ENCODE assay signal across 8 cellular contexts in the genomic region with DNA sequence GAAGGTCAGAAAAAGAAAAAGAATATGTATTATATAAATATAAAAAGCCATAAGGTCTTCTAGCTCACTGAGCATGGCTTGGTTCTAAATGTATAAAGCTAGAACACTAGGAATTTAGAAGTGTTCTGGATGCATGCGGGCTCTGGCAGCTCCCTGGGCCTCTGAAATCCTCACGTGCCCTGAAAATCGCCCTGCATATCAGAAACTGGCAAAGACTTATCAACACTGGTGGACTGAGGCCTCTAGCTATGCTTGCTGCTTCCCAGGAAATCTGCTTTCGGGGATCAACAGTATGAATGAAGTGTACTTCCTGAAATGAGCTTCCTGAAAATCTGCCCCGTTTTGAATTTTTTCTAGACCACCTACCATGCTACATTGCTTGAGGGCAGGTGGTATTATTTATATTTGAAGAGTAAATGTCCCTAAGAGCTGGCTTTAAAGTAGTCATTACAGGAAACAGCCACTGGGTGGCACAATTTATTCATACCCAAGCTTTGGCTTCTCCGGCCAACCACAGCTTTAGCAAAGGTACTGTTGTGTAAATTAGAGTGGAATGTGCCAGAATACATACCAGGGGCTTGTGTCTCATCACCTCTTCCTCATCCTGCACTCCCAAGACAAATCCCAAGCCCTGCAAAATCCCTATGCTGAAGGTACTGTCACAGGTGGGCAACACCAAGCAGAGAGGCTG. TPM values are rescaled to one million over a fixed set of nuclear protein-coding genes. Genes with fewer than 3 reads are reported as not detected.
A peak's percentile ranks its signal among the peaks of the same experiment; 100 is the strongest.
DNase-seq lines count a peak whose midpoint lies in the region; ATAC-seq, FAIRE-seq and TF ChIP-seq lines count a peak whose summit lies in the region.

No MANE protein-coding gene starts in this region.

- H3K4me1 ChIP-seq in IMR-90 (ENCODE audit: control insufficient read depth, insufficient read depth, low read length) = peaks cover 4% of the 10 kb centered on the region
- no peaks in the 10 kb centered on the region for H3K4me1 ChIP-seq in K562 (replicated peaks in 1 of 2; ENCODE audit: control insufficient read depth in 2 of 2, insufficient read depth in 2 of 2, low read length in 2 of 2)

- TF ChIP-seq CTCF in IMR-90 (conservative IDR thresholded peaks at IDR 0.05; ENCODE audit: low read depth, low read length) (peak; percentile 83), K562 (IDR thresholded peaks at IDR 0.05 in 2 of 3, conservative IDR thresholded peaks at IDR 0.05 in 1 of 3; ENCODE audit: insufficient read depth in 2 of 3, low read depth in 1 of 3, low read length in 3 of 3) (peak; percentile 76 to 91 (median 82))

- no peak overlapping the region for H3K27ac ChIP-seq in IMR-90 (ENCODE audit: insufficient read depth, low read length)
- H3K27ac ChIP-seq in K562 (ENCODE audit: extremely low read depth, low read depth, low read length) = no peak overlapping the region

- CTCF ChIA-PET in IMR-90 (lab: Yijun Ruan, JAX) (interaction anchor here (0.5 to 4.0 kb wide), 12 partner anchors 9 to 656 kb away, joined by 3 to 66 read pairs (median 5); no protein-coding TSS in a partner anchor), K562 (lab: Yijun Ruan, JAX; ENCODE audit: low intra/inter-chr PET ratio) (interaction anchor here (0.7 to 3.9 kb wide), 5 partner anchors 14 to 656 kb away, joined by 3 to 50 read pairs (median 6); no protein-coding TSS in a partner anchor)

- H3K4me3 ChIP-seq in IMR-90 (ENCODE audit: insufficient read depth, low read depth, low read length) (no peak overlapping the region), K562 (no peak overlapping the region)

- no peak for TF ChIP-seq POLR2A in IMR-90 (IDR thresholded peaks at IDR 0.05; ENCODE audit: low read depth, low read length)
- TF ChIP-seq POLR2A in K562 (conservative IDR thresholded peaks at IDR 0.05) = no peak

- H4K20me1 ChIP-seq in IMR-90 (ENCODE audit: insufficient read depth, low read length) (peaks cover 13% of the 10 kb centered on the region; the same call in 1 of the 2 replicates), K562 (replicated peaks; ENCODE audit: control insufficient read depth, insufficient read depth, low read length) (no peaks in the 10 kb centered on the region)

- H3K4me2 ChIP-seq in IMR-90 (ENCODE audit: low read depth, low read length) = no peak overlapping the region
- H3K4me2 ChIP-seq in K562 (ENCODE audit: insufficient read depth, low read length) = no peak overlapping the region

- H3K9me1 ChIP-seq in IMR-90 (ENCODE audit: insufficient read depth, low read length) (no peaks in the 10 kb centered on the region; the same call in 1 of the 2 replicates), K562 (ENCODE audit: control insufficient read depth, insufficient read depth, low read length) (no peaks in the 10 kb centered on the region)

- H3K18ac ChIP-seq in IMR-90 (ENCODE audit: low read depth, low read length) = no peak overlapping the region

- POLR2A ChIA-PET in IMR-90 (lab: Charles Lee; ENCODE audit: unreplicated experiment) = interaction anchor here (0.6 kb wide), 1 partner anchor 189 kb away, joined by 3 read pairs; no protein-coding TSS in a partner anchor
- POLR2A ChIA-PET in K562 (lab: Yijun Ruan, JAX) = interaction anchor here (0.6 to 1.4 kb wide), 12 partner anchors 10 to 667 kb away, joined by 3 to 14 read pairs (median 3); partner anchors contain the start of genes CRTAP, GLB1, PDCD6IP and TMPPE

- no peak overlapping the region for H3K23ac ChIP-seq in IMR-90 (ENCODE audit: low read depth, low read length)

- DNase-seq in NCI-H1436 (lab: John Stamatoyannopoulos, UW) = peak; percentile 0
- no peak for DNase-seq in NCI-H1436 treated with DMSO at 0.1 percent for 48 hours (lab: John Stamatoyannopoulos, UW)
- DNase-seq in IMR-90 = peak; percentile 70
- DNase-seq in RCC 7860 (ENCODE audit: low spot score) = peak; percentile 41
- DNase-seq in K562 (ENCODE audit: extremely low read depth in 1 of 4, low spot score in 3 of 4) = peak; percentile 71 to 78 (median 74)
- peak; percentile 85 for DNase-seq in iPS-NIHi11 (ENCODE audit: low spot score)
- DNase-seq in stimulated activated CD4-positive, alpha-beta T cell treated with anti-CD3 and anti-CD28 coated beads, Interleukin-12 subunit alpha, Interleukin-12 subunit beta, amount 100 ng/mL, for 48 hours (ENCODE audit: low read depth in 2 of 3, low spot score in 1 of 3) = peak in 2 of 3 donors; percentile 15 to 37

- H2AFZ ChIP-seq in IMR-90 (replicated peaks; ENCODE audit: low read length, poor library complexity) = peak overlapping the region; percentile 62
- H2AFZ ChIP-seq in K562 (ENCODE audit: low read depth, low read length) = no peak overlapping the region

- H2BK120ac ChIP-seq in IMR-90 (ENCODE audit: low read depth, low read length) = no peak overlapping the region

- 50% methylated on average over 2 of the region's 6 CpGs; no CpG with 5 or more reads in 1 of the 2 experiments for WGBS in IMR-90 (ENCODE audit: extremely low coverage in 2 of 2, insufficient read length in 1 of 2), 2 experiments
- WGBS in K562 (ENCODE audit: insufficient coverage, low coverage, missing lambda C conversion rate) = 7% methylated on average over 6 of the region's 6 CpGs

- no peak overlapping the region for H4K91ac ChIP-seq in IMR-90 (ENCODE audit: insufficient read depth, low read depth, low read length)

- peaks cover 3 to 19% of the 10 kb centered on the region in 2 experiments; a peak in 3 of 4 replicates for H3K79me1 ChIP-seq in IMR-90 (ENCODE audit: low read depth in 1 of 2, low read length in 2 of 2)

- in situ Hi-C loops in IMR-90 (cut with MboI; ENCODE audit: low sequenced_read_pairs) = loop anchor here (5.0 to 10.0 kb wide), 2 partner anchors 241 to 653 kb away; no protein-coding TSS in a partner anchor
- in situ Hi-C loops in K562 (cut with MboI) = loop anchor here (5.0 kb wide), 2 partner anchors 241 to 656 kb away; no protein-coding TSS in a partner anchor

- peak; percentile 87 for ATAC-seq in GM21723 (IDR thresholded peaks at IDR 0.05; ENCODE audit: unreplicated experiment)
- ATAC-seq in IMR-90 (ENCODE audit: low read depth) = peak; percentile 83
- ATAC-seq in K562 = peak; percentile 94

- H3K4ac ChIP-seq in IMR-90 (ENCODE audit: low read depth, low read length) = no peak overlapping the region

- FAIRE-seq in RCC 7860 (lab: Jason Lieb, UNC) (peak; percentile 26), K562 (lab: Jason Lieb, UNC) (peak; percentile 88)

- H2BK20ac ChIP-seq in IMR-90 (ENCODE audit: low read depth, low read length) = no peak overlapping the region

- intact Hi-C loops in IMR-90 (cut with micrococcal nuclease) = loop anchor here (1.0 to 2.0 kb wide), 4 partner anchors 184 to 656 kb away; partner anchors contain the start of gene UBP1
- intact Hi-C loops in K562 (cut with micrococcal nuclease) = loop anchor here (1.0 to 10.0 kb wide), 6 partner anchors 121 to 656 kb away; partner anchors contain the start of gene CLASP2

- no peak overlapping the region for H3K14ac ChIP-seq in IMR-90 (replicated peaks; ENCODE audit: low read depth, low read length)

- peak; percentile 85 for TF ChIP-seq RAD21 in IMR-90 (IDR thresholded peaks at IDR 0.05; ENCODE audit: low read length)
- peak; percentile 85 to 92 for TF ChIP-seq RAD21 in K562 (CRISPR knock-in tag; conservative IDR thresholded peaks at IDR 0.05 in 1 of 2, IDR thresholded peaks at IDR 0.05 in 1 of 2)

- no peak overlapping the region for H2AK5ac ChIP-seq in IMR-90 (ENCODE audit: low read depth, low read length)

- no peak overlapping the region for H4K8ac ChIP-seq in IMR-90 (ENCODE audit: low read depth in 2 of 2, low read length in 2 of 2)

- no peak overlapping the region for H3K56ac ChIP-seq in IMR-90 (ENCODE audit: extremely low read depth, insufficient read depth, low read length)

- H3K9ac ChIP-seq in IMR-90 (ENCODE audit: low read depth, low read length) (no peak overlapping the region), K562 (ENCODE audit: insufficient read depth in 1 of 2, low read depth in 2 of 2, low read length in 2 of 2) (no peak overlapping the region)

- H3K79me2 ChIP-seq in K562 (ENCODE audit: control insufficient read depth, insufficient read depth, low read length) = no peaks in the 10 kb centered on the region

- H2BK15ac ChIP-seq in IMR-90 (ENCODE audit: low read depth, low read length) = no peak overlapping the region

- H3K9me3 ChIP-seq in IMR-90 (ENCODE audit: control insufficient read depth, insufficient read depth, low read length) (no peaks in the 10 kb centered on the region), K562 (replicated peaks; ENCODE audit: control insufficient read depth, insufficient read depth, low read depth, low read length) (no peaks in the 10 kb centered on the region)

- TF ChIP-seq EP300 in K562 (IDR thresholded peaks at IDR 0.05; ENCODE audit: low read length) = no peak

- no peaks in the 10 kb centered on the region for H3K27me3 ChIP-seq in IMR-90 (ENCODE audit: control insufficient read depth, insufficient read depth, low read length)
- H3K27me3 ChIP-seq in K562 (ENCODE audit: control insufficient read depth in 2 of 2, insufficient read depth in 2 of 2, low read length in 2 of 2) = no peaks in the 10 kb centered on the region

- dilution Hi-C loops in IMR-90 (cut with HindIII; ENCODE audit: low sequenced_read_pairs, unreplicated experiment) = loop anchor here (25.0 kb wide), 1 partner anchor 256 kb away; no protein-coding TSS in a partner anchor

- H3K36me3 ChIP-seq in IMR-90 (ENCODE audit: control insufficient read depth, insufficient read depth, low read length) = peaks cover 21% of the 10 kb centered on the region
- H3K36me3 ChIP-seq in K562 (ENCODE audit: control insufficient read depth, insufficient read depth, low read length) = peaks cover 55% of the 10 kb centered on the region; the same call in 2 of the 3 replicates

- BruUV-seq in IMR-90 (replicated peaks; lab: Mats Ljungman, UMichigan) (no TSS peak), K562 (replicated peaks; lab: Mats Ljungman, UMichigan) (no TSS peak)

- H4K5ac ChIP-seq in IMR-90 (ENCODE audit: low read depth, low read length) = no peak overlapping the region

- H2BK5ac ChIP-seq in IMR-90 (ENCODE audit: low read depth, low read length, poor library complexity, severe bottlenecking) = no peak overlapping the region

- no peak overlapping the region for H2AK9ac ChIP-seq in IMR-90 (replicated peaks; ENCODE audit: low read depth, low read length, poor library complexity)

RNA-seq across cellular contexts. Expression of gene CRTAP, which starts 17.7 kb away (rescaled TPM):
- total RNA-seq in IMR-90 (2012; rRNA removed) (86.9 and 108 TPM in 2 replicates), K562 (2014; rRNA removed) (32.2 and 44.3 TPM in 2 replicates), K562 (2014; rRNA removed; fragmentation: Illumina TruSeq; extraction: Trizol) (45.9 and 48.2 TPM in 2 replicates), K562 (2015; rRNA removed; fragmentation: Illumina TruSeq; extraction: Trizol) (53.0 and 53.7 TPM in 2 replicates), K562 (2021) (78.4 and 79.0 TPM in 2 replicates)
- polyA plus RNA-seq in IMR-90 (2012; rRNA removed) (205 and 208 TPM in 2 replicates), K562 (2011; rRNA removed) (102 and 121 TPM in 2 replicates), K562 (2014; fragmentation: Illumina TruSeq; extraction: Trizol) (84.8 and 96.3 TPM in 2 replicates), K562 (2014; fragmentation: Nextera tagmentation; extraction: Ambion mirVana) (10 to 100 TPM in 1 of 2 experiments, 1 to 10 TPM in 1; 10.0 to 10.1 TPM), K562 (2014; rRNA removed) (56.0 and 57.9 TPM in 2 replicates)
- 105 and 123 TPM in 2 replicates for polyA plus RNA-seq in IMR-90 (2012; cell fraction: cytosol; rRNA removed)
- 30.4 and 63.0 TPM in 2 replicates for polyA plus RNA-seq in IMR-90 (2012; cell fraction: nucleus; rRNA removed; ENCODE audit: low replicate concordance)
- 33.2 and 42.2 TPM in 2 replicates for total RNA-seq in K562 (2011; cell fraction: chromatin; rRNA removed; ENCODE audit: low replicate concordance)
- total RNA-seq in K562 (2011; cell fraction: nucleolus; rRNA removed) = 24.0 and 29.7 TPM in 2 replicates
- total RNA-seq in K562 (2011; cell fraction: nucleoplasm; rRNA removed) = 70.5 and 79.8 TPM in 2 replicates
- polyA plus RNA-seq in K562 (2011; cell fraction: cytosol; rRNA removed) = 92.4 and 105 TPM in 2 replicates
- polyA plus RNA-seq in K562 (2011; cell fraction: nucleus; rRNA removed) = 18.5 and 26.1 TPM in 2 replicates
- polyA plus RNA-seq in K562 (2012) = 77.1 and 115 TPM in 2 replicates
- 72.7 and 87.4 TPM in 2 replicates for polyA minus RNA-seq in K562 (2011; rRNA and poly(A)+ RNA removed)
- 47.1 and 51.0 TPM in 2 replicates for polyA minus RNA-seq in K562 (2011; cell fraction: cytosol; rRNA and poly(A)+ RNA removed)
- 6.2 and 6.4 TPM in 2 replicates for polyA minus RNA-seq in K562 (2011; cell fraction: nucleus; rRNA and poly(A)+ RNA removed)

RNA-seq across cellular contexts. Expression of gene GLB1, which starts 34.5 kb away (rescaled TPM):
- total RNA-seq in IMR-90 (2012; rRNA removed) (21.9 and 22.6 TPM in 2 replicates), K562 (2014; rRNA removed) (32.2 and 37.6 TPM in 2 replicates), K562 (2014; rRNA removed; fragmentation: Illumina TruSeq; extraction: Trizol) (36.3 and 44.2 TPM in 2 replicates), K562 (2015; rRNA removed; fragmentation: Illumina TruSeq; extraction: Trizol) (49.1 and 49.2 TPM in 2 replicates), K562 (2021) (59.8 and 62.5 TPM in 2 replicates)
- polyA plus RNA-seq in IMR-90 (2012; rRNA removed) (58.9 and 59.6 TPM in 2 replicates), K562 (2011; rRNA removed) (46.3 and 69.6 TPM in 2 replicates), K562 (2014; fragmentation: Illumina TruSeq; extraction: Trizol) (54.3 and 62.1 TPM in 2 replicates), K562 (2014; fragmentation: Nextera tagmentation; extraction: Ambion mirVana) (10 to 100 TPM; 77.6 to 85.9 TPM), K562 (2014; rRNA removed) (33.5 and 33.7 TPM in 2 replicates)
- polyA plus RNA-seq in IMR-90 (2012; cell fraction: cytosol; rRNA removed) = 41.3 and 44.8 TPM in 2 replicates
- polyA plus RNA-seq in IMR-90 (2012; cell fraction: nucleus; rRNA removed; ENCODE audit: low replicate concordance) = 23.0 and 51.9 TPM in 2 replicates
- total RNA-seq in K562 (2011; cell fraction: chromatin; rRNA removed; ENCODE audit: low replicate concordance) = 79.2 and 97.0 TPM in 2 replicates
- total RNA-seq in K562 (2011; cell fraction: nucleolus; rRNA removed) = 133 and 137 TPM in 2 replicates
- total RNA-seq in K562 (2011; cell fraction: nucleoplasm; rRNA removed) = 92.6 and 108 TPM in 2 replicates
- 57.6 and 65.0 TPM in 2 replicates for polyA plus RNA-seq in K562 (2011; cell fraction: cytosol; rRNA removed)
- polyA plus RNA-seq in K562 (2011; cell fraction: nucleus; rRNA removed) = 48.7 and 58.2 TPM in 2 replicates
- polyA plus RNA-seq in K562 (2012) = 56.7 and 94.0 TPM in 2 replicates
- polyA minus RNA-seq in K562 (2011; rRNA and poly(A)+ RNA removed) = 54.1 and 65.3 TPM in 2 replicates
- 44.3 and 55.8 TPM in 2 replicates for polyA minus RNA-seq in K562 (2011; cell fraction: cytosol; rRNA and poly(A)+ RNA removed)
- polyA minus RNA-seq in K562 (2011; cell fraction: nucleus; rRNA and poly(A)+ RNA removed) = 30.4 and 50.2 TPM in 2 replicates

RNA-seq across cellular contexts. Expression of gene TMPPE, which starts 34.5 kb away (rescaled TPM):
- total RNA-seq in IMR-90 (2012; rRNA removed) = 3.0 and 3.3 TPM in 2 replicates
- polyA plus RNA-seq in IMR-90 (2012; rRNA removed) = 1.8 and 2.2 TPM in 2 replicates
- 0.99 and 1.5 TPM in 2 replicates for polyA plus RNA-seq in IMR-90 (2012; cell fraction: cytosol; rRNA removed)
- polyA plus RNA-seq in IMR-90 (2012; cell fraction: nucleus; rRNA removed; ENCODE audit: low replicate concordance) = 1.3 and 1.7 TPM in 2 replicates
- 40.9 and 48.8 TPM in 2 replicates for total RNA-seq in K562 (2011; cell fraction: chromatin; rRNA removed; ENCODE audit: low replicate concordance)
- total RNA-seq in K562 (2011; cell fraction: nucleolus; rRNA removed) = 39.2 and 40.9 TPM in 2 replicates
- total RNA-seq in K562 (2011; cell fraction: nucleoplasm; rRNA removed) = 41.9 and 44.7 TPM in 2 replicates
- total RNA-seq in K562 (2014; rRNA removed) = 3.1 and 4.7 TPM in 2 replicates
- 4.5 and 5.2 TPM in 2 replicates for total RNA-seq in K562 (2014; rRNA removed; fragmentation: Illumina TruSeq; extraction: Trizol)
- total RNA-seq in K562 (2015; rRNA removed; fragmentation: Illumina TruSeq; extraction: Trizol) = 5.8 and 5.9 TPM in 2 replicates
- 8.0 and 8.4 TPM in 2 replicates for total RNA-seq in K562 (2021)
- 3.2 and 4.6 TPM in 2 replicates for polyA plus RNA-seq in K562 (2011; rRNA removed)
- polyA plus RNA-seq in K562 (2011; cell fraction: cytosol; rRNA removed) = 4.0 and 5.7 TPM in 2 replicates
- polyA plus RNA-seq in K562 (2011; cell fraction: nucleus; rRNA removed) = 8.2 and 8.6 TPM in 2 replicates
- polyA plus RNA-seq in K562 (2012) = 1.1 and 1.7 TPM in 2 replicates
- 2.0 and 2.1 TPM in 2 replicates for polyA plus RNA-seq in K562 (2014; fragmentation: Illumina TruSeq; extraction: Trizol)
- under 1 TPM; 0.08 to 0.32 TPM for polyA plus RNA-seq in K562 (2014; fragmentation: Nextera tagmentation; extraction: Ambion mirVana)
- polyA plus RNA-seq in K562 (2014; rRNA removed) = 3.0 TPM in 2 replicates
- polyA minus RNA-seq in K562 (2011; rRNA and poly(A)+ RNA removed) = 15.4 and 17.8 TPM in 2 replicates
- 6.3 and 7.1 TPM in 2 replicates for polyA minus RNA-seq in K562 (2011; cell fraction: cytosol; rRNA and poly(A)+ RNA removed)
- polyA minus RNA-seq in K562 (2011; cell fraction: nucleus; rRNA and poly(A)+ RNA removed) = 16.0 and 22.5 TPM in 2 replicates
